9 cellular contexts compared by ENCODE assay signal in genomic region chr2:107712857-107713256, GRCh38.
DNase-seq lines count a peak whose midpoint lies in the region; ATAC-seq and TF ChIP-seq lines count a peak whose summit lies in the region.
"Had no signal": no experiment of that assay in that cellular context is flagged by ENCODE, and none has a peak within 500 bp of the region (broad histone marks: within the 10 kb centered on the region; RNA-seq: fewer than 3 reads in every experiment).

No MANE protein-coding gene starts in this region.

- no peaks in the 10 kb centered on the region for H3K36me3 ChIP-seq in thoracic aorta

- no peaks in the 10 kb centered on the region for H3K27me3 ChIP-seq in thoracic aorta (replicated peaks; ENCODE audit: insufficient read depth)

- H3K27ac Mint-ChIP-seq in activated naive CD4-positive, alpha-beta T cell treated with anti-CD3 and anti-CD28 coated beads, Interleukin-2, amount 50 U/mL, for 24 hours: no peak overlapping the region

- DNase-seq in activated naive CD4-positive, alpha-beta T cell (lab: John Stamatoyannopoulos, UW): no peak
- DNase-seq in coronary artery (ENCODE audit: low spot score): no peak
- no peak for DNase-seq in thoracic aorta (ENCODE audit: low spot score)
- no peak for DNase-seq in G401 (ENCODE audit: low spot score)
- no peak for DNase-seq in activated CD4-positive, alpha-beta T cell treated with anti-CD3 and anti-CD28 coated beads for 4 hours
- no peak for DNase-seq in NCI-H345 (lab: John Stamatoyannopoulos, UW)
- DNase-seq: KBM-7 had no signal

- ATAC-seq in HG03520 (IDR thresholded peaks at IDR 0.05; ENCODE audit: unreplicated experiment) (peak; percentile 61), thoracic aorta (ENCODE audit: insufficient number of reproducible peaks, low FRiP score, low read depth) (no peak)

- TF ChIP-seq CTCF in coronary artery (IDR thresholded peaks at IDR 0.05): no peak
- TF ChIP-seq CTCF in thoracic aorta (IDR thresholded peaks at IDR 0.05): no peak

- no peak overlapping the region for H3K27ac ChIP-seq in coronary artery
- H3K27ac ChIP-seq in thoracic aorta: no peak overlapping the region

- H3K4me1 ChIP-seq in thoracic aorta (ENCODE audit: control insufficient read depth in 1 of 2, low read depth in 2 of 2): no peaks in the 10 kb centered on the region

- H3K4me1 Mint-ChIP-seq in activated naive CD4-positive, alpha-beta T cell treated with anti-CD3 and anti-CD28 coated beads, Interleukin-2, amount 50 U/mL, for 24 hours: peaks cover 4% of the 10 kb centered on the region

- peaks cover 9% of the 10 kb centered on the region for H3K9me3 Mint-ChIP-seq in activated naive CD4-positive, alpha-beta T cell treated with anti-CD3 and anti-CD28 coated beads, Interleukin-2, amount 50 U/mL, for 24 hours

- H3K9me3 ChIP-seq in thoracic aorta: no peaks in the 10 kb centered on the region

- H3K36me3 Mint-ChIP-seq in activated naive CD4-positive, alpha-beta T cell treated with anti-CD3 and anti-CD28 coated beads, Interleukin-2, amount 50 U/mL, for 24 hours: no peaks in the 10 kb centered on the region

- H3K4me3 ChIP-seq in coronary artery: peak overlapping the region; percentile 3
- H3K4me3 ChIP-seq in thoracic aorta: peak overlapping the region; percentile 16

- in situ Hi-C loops in G401 (cut with HindIII; ENCODE audit: low sequenced_read_pairs): no loop called here

- H3K4me3 Mint-ChIP-seq in activated naive CD4-positive, alpha-beta T cell treated with anti-CD3 and anti-CD28 coated beads, Interleukin-2, amount 50 U/mL, for 24 hours: peak overlapping the region; percentile 64

- no peaks in the 10 kb centered on the region for H3K27me3 Mint-ChIP-seq in activated naive CD4-positive, alpha-beta T cell treated with anti-CD3 and anti-CD28 coated beads, Interleukin-2, amount 50 U/mL, for 24 hours
